ENCODE assay signal across 21 cellular contexts in the genomic region with DNA sequence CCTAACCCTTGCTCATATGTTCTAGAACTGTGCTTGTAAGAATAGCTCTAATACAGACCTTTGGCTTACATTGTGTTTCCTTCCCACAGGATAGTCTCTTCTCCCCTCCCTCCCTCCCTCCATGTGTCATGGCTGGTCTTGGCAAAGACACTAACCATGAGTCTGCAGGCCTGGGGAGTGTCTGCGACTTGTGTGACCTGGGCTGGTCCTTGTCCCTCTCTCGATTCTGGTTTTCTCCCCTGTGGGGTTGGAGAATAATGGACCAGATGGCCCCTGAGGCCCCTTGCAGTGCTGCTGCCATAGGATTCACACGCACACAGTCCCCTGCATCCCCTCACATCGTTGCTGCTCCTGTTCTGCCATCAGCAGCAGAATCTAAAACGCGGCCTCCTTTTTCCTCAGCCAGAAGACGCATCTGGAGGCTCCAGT. TPM values are rescaled to one million over a fixed set of nuclear protein-coding genes. Genes with fewer than 3 reads are reported as not detected.
DNase-seq lines count a peak whose midpoint lies in the region; ATAC-seq and TF ChIP-seq lines count a peak whose summit lies in the region.
"Had no signal": no experiment of that assay in that cellular context is flagged by ENCODE, and none has a peak within 500 bp of the region (broad histone marks: within the 10 kb centered on the region; RNA-seq: fewer than 3 reads in every experiment).

No MANE protein-coding gene starts in this region.

- H3K27me3 Mint-ChIP-seq in natural killer cell treated with Interleukin-12 subunit alpha and Interleukin-12 subunit beta and Interleukin-15 and Interleukin-18, amount 100 ng/mL, for 72 hours = no peaks in the 10 kb centered on the region
- no peaks in the 10 kb centered on the region for H3K27me3 Mint-ChIP-seq in natural killer cell (ENCODE audit: low read depth in 2 of 2)
- H3K27me3 Mint-ChIP-seq: activated CD4-positive, alpha-beta memory T cell treated with anti-CD3 and anti-CD28 coated beads for 36 hours had no signal

- H3K9me3 ChIP-seq in effector memory CD4-positive, alpha-beta T cell (ENCODE audit: control insufficient read depth, low read length) = no peaks in the 10 kb centered on the region
- no peaks in the 10 kb centered on the region for H3K9me3 ChIP-seq in right cardiac atrium (ENCODE audit: control insufficient read depth, low read length)
- H3K9me3 ChIP-seq: right lobe of liver, SJCRH30 had no signal

- intact Hi-C loops in natural killer cell (cut with micrococcal nuclease) = no loop called here
- intact Hi-C loops in right cardiac atrium (cut with DNase I) = no loop called here

- TF ChIP-seq CTCF in natural killer cell (IDR thresholded peaks at IDR 0.05) = no peak

- peaks cover 4% of the 10 kb centered on the region for H3K36me3 Mint-ChIP-seq in natural killer cell treated with Interleukin-12 subunit alpha and Interleukin-12 subunit beta and Interleukin-15 and Interleukin-18, amount 100 ng/mL, for 72 hours
- no peaks in the 10 kb centered on the region for H3K36me3 Mint-ChIP-seq in natural killer cell

- WGBS in right cardiac atrium = 51% methylated on average over 7 of the region's 7 CpGs

- DNase-seq in natural killer cell treated with Interleukin-12 subunit alpha and Interleukin-12 subunit beta and Interleukin-15 and Interleukin-18, amount 100 ng/mL, for 72 hours (ENCODE audit: low spot score) = no peak
- DNase-seq in natural killer cell (no peak), right cardiac atrium (no peak)
- no peak for DNase-seq in effector memory CD4-positive, alpha-beta T cell
- no peak for DNase-seq in activated CD8-positive, alpha-beta memory T cell treated with anti-CD3 and anti-CD28 coated beads, Interleukin-2, amount 50 U/mL, for 48 hours
- DNase-seq: activated CD4-positive, alpha-beta memory T cell treated with anti-CD3 and anti-CD28 coated beads for 36 hours; activated effector memory CD4-positive, alpha-beta T cell treated with Interleukin-2 at 50 U/mL for 16 hours; AML-193; brain microvascular endothelial cell; NCI-H1092; NCI-H2171 treated with DMSO at 0.1 percent for 48 hours; right lobe of liver; SJCRH30; stimulated activated CD4-positive, alpha-beta T cell treated with anti-CD3 and anti-CD28 coated beads, Interleukin-4, amount 100 ng/mL, for 4 hours; stimulated activated naive CD4-positive, alpha-beta T cell had no signal

- no peak overlapping the region for H3K4me3 ChIP-seq in effector memory CD4-positive, alpha-beta T cell (ENCODE audit: insufficient read depth, low read depth, low read length, poor library complexity, severe bottlenecking)
- H3K4me3 ChIP-seq in right cardiac atrium (ENCODE audit: low read length) = no peak overlapping the region
- H3K4me3 ChIP-seq: K562, lung, right lobe of liver, SJCRH30 had no signal

- H3K4me1 Mint-ChIP-seq in natural killer cell treated with Interleukin-12 subunit alpha and Interleukin-12 subunit beta and Interleukin-15 and Interleukin-18, amount 100 ng/mL, for 72 hours (ENCODE audit: low read depth in 2 of 2) = peaks cover 6 to 16% of the 10 kb centered on the region in 2 donors
- H3K4me1 Mint-ChIP-seq in natural killer cell = peaks cover 0 to 17% of the 10 kb centered on the region in 2 donors

- ATAC-seq in natural killer cell treated with Interleukin-12 subunit alpha and Interleukin-12 subunit beta and Interleukin-15 and Interleukin-18, amount 100 ng/mL, for 72 hours = no peak
- no peak for ATAC-seq in natural killer cell
- peak; percentile 33 to 80 for ATAC-seq in right cardiac atrium
- ATAC-seq in HG02610 (IDR thresholded peaks at IDR 0.05; ENCODE audit: unreplicated experiment) = no peak
- no peak for ATAC-seq in HG03439 (IDR thresholded peaks at IDR 0.05; ENCODE audit: unreplicated experiment)
- ATAC-seq in HG03139 (IDR thresholded peaks at IDR 0.05; ENCODE audit: unreplicated experiment) = no peak
- ATAC-seq: K562 had no signal

- peak overlapping the region; percentile 10 to 37 for H3K27ac Mint-ChIP-seq in natural killer cell treated with Interleukin-12 subunit alpha and Interleukin-12 subunit beta and Interleukin-15 and Interleukin-18, amount 100 ng/mL, for 72 hours
- H3K27ac Mint-ChIP-seq in natural killer cell = peak overlapping the region in 1 of 2 donors; percentile 61

- peak overlapping the region; percentile 13 for H3K27ac ChIP-seq in effector memory CD4-positive, alpha-beta T cell (ENCODE audit: insufficient read depth, low read length, poor library complexity, severe bottlenecking)
- H3K27ac ChIP-seq in right cardiac atrium (ENCODE audit: low read length) = no peak overlapping the region
- H3K27ac ChIP-seq: brain microvascular endothelial cell, epithelial cell of prostate, right lobe of liver, SJCRH30 had no signal

- no peaks in the 10 kb centered on the region for H3K9me3 Mint-ChIP-seq in natural killer cell treated with Interleukin-12 subunit alpha and Interleukin-12 subunit beta and Interleukin-15 and Interleukin-18, amount 100 ng/mL, for 72 hours
- H3K9me3 Mint-ChIP-seq in natural killer cell = no peaks in the 10 kb centered on the region
- H3K9me3 Mint-ChIP-seq: activated CD4-positive, alpha-beta memory T cell treated with anti-CD3 and anti-CD28 coated beads for 36 hours had no signal

- no peak overlapping the region for H3K4me3 Mint-ChIP-seq in natural killer cell treated with Interleukin-12 subunit alpha and Interleukin-12 subunit beta and Interleukin-15 and Interleukin-18, amount 100 ng/mL, for 72 hours
- no peak overlapping the region for H3K4me3 Mint-ChIP-seq in natural killer cell
- H3K4me3 Mint-ChIP-seq: activated CD4-positive, alpha-beta memory T cell treated with anti-CD3 and anti-CD28 coated beads for 36 hours had no signal

- H3K36me3 ChIP-seq in effector memory CD4-positive, alpha-beta T cell (ENCODE audit: control insufficient read depth, insufficient read depth, low read length) = peaks cover 98% of the 10 kb centered on the region
- H3K36me3 ChIP-seq: SJCRH30 had no signal

- H3K27me3 ChIP-seq in effector memory CD4-positive, alpha-beta T cell (replicated peaks; ENCODE audit: control insufficient read depth, insufficient read depth, low read length, poor library complexity, severe bottlenecking) = no peaks in the 10 kb centered on the region
- no peaks in the 10 kb centered on the region for H3K27me3 ChIP-seq in right cardiac atrium (ENCODE audit: control insufficient read depth, insufficient read depth)
- H3K27me3 ChIP-seq: brain microvascular endothelial cell, right lobe of liver, SJCRH30 had no signal

- H3K4me1 ChIP-seq in effector memory CD4-positive, alpha-beta T cell (ENCODE audit: control insufficient read depth, insufficient read depth, low read length, poor library complexity, severe bottlenecking) = no peaks in the 10 kb centered on the region
- peaks cover 2% of the 10 kb centered on the region for H3K4me1 ChIP-seq in right cardiac atrium (ENCODE audit: control insufficient read depth, insufficient read depth, low read length)
- H3K4me1 ChIP-seq: right lobe of liver had no signal

RNA-seq across cellular contexts. Expression of gene DEGS2, which starts 30.3 kb away (rescaled TPM):
- under 1 TPM in 1 of 2 donors, not detected in 1; 0.33 TPM for total RNA-seq in natural killer cell treated with Interleukin-12 subunit alpha and Interleukin-12 subunit beta and Interleukin-15 and Interleukin-18, amount 100 ng/mL, for 72 hours
- total RNA-seq in natural killer cell = 1 to 10 TPM in 2 of 3 donors, under 1 TPM in 1; 0.60 to 7.1 (median 4.4) TPM
- total RNA-seq in right cardiac atrium = under 1 TPM in 3 of 4 donors, not detected in 1; 0.29 to 0.42 (median 0.31) TPM
- 0.11 TPM for polyA plus RNA-seq in right cardiac atrium
- total RNA-seq: SJCRH30 had no signal

Comparison
In these comparisons a context has a peak if more than half of its experiments do, and no peak if none do; other contexts are left out.
1. ATAC-seq: peak in right cardiac atrium (2 of 2); none in natural killer cell treated with Interleukin-12 subunit alpha and Interleukin-12 subunit beta and Interleukin-15 and Interleukin-18, amount 100 ng/mL, for 72 hours (0 of 2), natural killer cell (0 of 3), HG02610 (single experiment), HG03439 (single experiment) and HG03139 (single experiment).